Comparison of ENCODE assay signal across 7 cellular contexts in genomic region chr18:58529714-58530354, GRCh38.
DNase-seq lines count a peak whose midpoint lies in the region; ATAC-seq, FAIRE-seq and TF ChIP-seq lines count a peak whose summit lies in the region.

No MANE protein-coding gene starts in this region.

- TF ChIP-seq CTCF in sigmoid colon (IDR thresholded peaks at IDR 0.05) = peak; percentile 51 to 80 (median 78)

- no peaks in the 10 kb centered on the region for H4K20me1 ChIP-seq in Karpas-422 (ENCODE audit: insufficient read depth, low read depth, low read length)

- no peaks in the 10 kb centered on the region for H3K79me2 ChIP-seq in Karpas-422 (ENCODE audit: low read length)

- H2AFZ ChIP-seq in Karpas-422 (ENCODE audit: low read length) = no peak overlapping the region

- H3K4me2 ChIP-seq in Karpas-422 (ENCODE audit: low read depth, low read length, poor library complexity, severe bottlenecking) = no peak overlapping the region

- H3K36me3 ChIP-seq in Karpas-422 (ENCODE audit: insufficient read depth, low read length) (no peaks in the 10 kb centered on the region), sigmoid colon (no peaks in the 10 kb centered on the region)

- TF ChIP-seq POLR2A in GM12892 (IDR thresholded peaks at IDR 0.05; ENCODE audit: low read depth, low read length) (no peak), sigmoid colon (IDR thresholded peaks at IDR 0.05) (no peak)

- FAIRE-seq in GM12892 (lab: Jason Lieb, UNC) = peak; percentile 96

- WGBS in sigmoid colon, 2 donors = 18 to 38% methylated on average over 6 of the region's 6 CpGs

- TF ChIP-seq EP300 in sigmoid colon (IDR thresholded peaks at IDR 0.05) = no peak

- no peak overlapping the region for H3K9ac ChIP-seq in Karpas-422 (ENCODE audit: low read length)

- DNase-seq in GM12892 (ENCODE audit: insufficient read length) (no peak), Karpas-422 (peak; percentile 83), SK-MEL-5 (ENCODE audit: low read depth, low spot score) (peak; percentile 69), glomerular endothelial cell (ENCODE audit: extremely low read depth, low read depth, low spot score) (peak; percentile 27), sigmoid colon (no peak)
- DNase-seq in activated effector memory CD4-positive, alpha-beta T cell treated with anti-CD3 and anti-CD28 coated beads, Interleukin-2, amount 50 U/mL, for 16 hours = peak; percentile 88

- H3K27me3 ChIP-seq in Karpas-422 (ENCODE audit: low read length) = no peaks in the 10 kb centered on the region
- no peaks in the 10 kb centered on the region for H3K27me3 ChIP-seq in sigmoid colon

- H3K9me3 ChIP-seq in Karpas-422 (ENCODE audit: low read length) = no peaks in the 10 kb centered on the region
- H3K9me3 ChIP-seq in sigmoid colon = no peaks in the 10 kb centered on the region

- H3K27ac ChIP-seq in Karpas-422 (ENCODE audit: low read length) = no peak overlapping the region
- H3K27ac ChIP-seq in sigmoid colon = no peak overlapping the region

- H3K4me1 ChIP-seq in Karpas-422 (ENCODE audit: low read length) (peaks cover 9% of the 10 kb centered on the region), sigmoid colon (no peaks in the 10 kb centered on the region)

- H3K9me2 ChIP-seq in Karpas-422 (replicated peaks; ENCODE audit: insufficient read depth, low read length) = no peaks in the 10 kb centered on the region

- H3K4me3 ChIP-seq in Karpas-422 (ENCODE audit: low read length) (no peak overlapping the region), sigmoid colon (no peak overlapping the region)

- intact Hi-C loops in sigmoid colon (cut with DNase I) = loop anchor here (2.0 to 5.0 kb wide), 2 partner anchors 141 to 542 kb away; partner anchors contain the start of gene MALT1

- in situ Hi-C loops in SK-MEL-5 (cut with HindIII; ENCODE audit: low pct_unique_long_range_greater_than_20kb, low sequenced_read_pairs) = loop anchor here (25.0 kb wide), 1 partner anchor 232 kb away; no protein-coding TSS in a partner anchor

- no peak for ATAC-seq in GM18520 (IDR thresholded peaks at IDR 0.05; ENCODE audit: unreplicated experiment)

Comparison
In these comparisons a context has a peak if more than half of its experiments do, and no peak if none do; other contexts are left out.
1. DNase-seq: peak in Karpas-422 (single experiment), SK-MEL-5 (single experiment), activated effector memory CD4-positive, alpha-beta T cell treated with anti-CD3 and anti-CD28 coated beads, Interleukin-2, amount 50 U/mL, for 16 hours (single experiment) and glomerular endothelial cell (single experiment); none in GM12892 (single experiment) and sigmoid colon (single experiment).